Comparison of ENCODE assay signal across 8 cellular contexts in genomic region chr12:92145481-92145730, GRCh38. TPM values are rescaled to one million over a fixed set of nuclear protein-coding genes. Genes with fewer than 3 reads are reported as not detected.
A peak's percentile ranks its signal among the peaks of the same experiment; 100 is the strongest.
DNase-seq lines count a peak whose midpoint lies in the region; ATAC-seq and TF ChIP-seq lines count a peak whose summit lies in the region.

No MANE protein-coding gene starts in this region.

- H3K27me3 Mint-ChIP-seq in memory B cell = no peaks in the 10 kb centered on the region
- H3K27me3 Mint-ChIP-seq in type B pancreatic cell = no peaks in the 10 kb centered on the region

- H3K4me3 ChIP-seq in HUES6 (ENCODE audit: low read depth, low read length) = peak overlapping the region; percentile 88
- peak overlapping the region; percentile 66 to 100 (median 95) for H3K4me3 ChIP-seq in breast epithelium

- H3K36me3 ChIP-seq in HUES6 (ENCODE audit: control insufficient read depth, insufficient read depth, low read length) = peaks cover 24% of the 10 kb centered on the region
- H3K36me3 ChIP-seq in breast epithelium = no peaks in the 10 kb centered on the region

- peak overlapping the region; percentile 100 for H3K4me3 Mint-ChIP-seq in memory B cell
- peak overlapping the region; percentile 97 for H3K4me3 Mint-ChIP-seq in type B pancreatic cell

- no peaks in the 10 kb centered on the region for H3K9me3 Mint-ChIP-seq in memory B cell
- no peaks in the 10 kb centered on the region for H3K9me3 Mint-ChIP-seq in type B pancreatic cell

- H3K27ac Mint-ChIP-seq in memory B cell (peak overlapping the region; percentile 100), type B pancreatic cell (peak overlapping the region; percentile 97)

- H3K27me3 ChIP-seq in HUES6 (ENCODE audit: control insufficient read depth, insufficient read depth, low read length) = no peaks in the 10 kb centered on the region
- no peaks in the 10 kb centered on the region for H3K27me3 ChIP-seq in breast epithelium

- intact Hi-C loops in breast epithelium (cut with DNase I; ENCODE audit: low total_unique reads) = no loop called here

- TF ChIP-seq POLR2A in breast epithelium (IDR thresholded peaks at IDR 0.05) = no peak

- peak; percentile 0 for ATAC-seq in GM21367 (IDR thresholded peaks at IDR 0.05; ENCODE audit: unreplicated experiment)
- no peak for ATAC-seq in memory B cell (ENCODE audit: low read depth)

- H3K4me1 Mint-ChIP-seq in memory B cell = peaks cover 25% of the 10 kb centered on the region
- peaks cover 24% of the 10 kb centered on the region for H3K4me1 Mint-ChIP-seq in type B pancreatic cell (ENCODE audit: unreplicated experiment)

- H3K27ac ChIP-seq in HUES6 (ENCODE audit: low read depth, low read length) (peak overlapping the region; percentile 86), breast epithelium (peak overlapping the region; percentile 96 to 99)

- H3K4me1 ChIP-seq in HUES6 (ENCODE audit: control insufficient read depth, insufficient read depth, low read length) = peaks cover 24% of the 10 kb centered on the region
- H3K4me1 ChIP-seq in breast epithelium = no peaks in the 10 kb centered on the region

- no peak for TF ChIP-seq CTCF in breast epithelium (IDR thresholded peaks at IDR 0.05)
- TF ChIP-seq CTCF in type B pancreatic cell (conservative IDR thresholded peaks at IDR 0.05) = no peak

- H3K9me3 ChIP-seq in HUES6 (ENCODE audit: control insufficient read depth, insufficient read depth, low read depth, low read length) = no peaks in the 10 kb centered on the region
- no peaks in the 10 kb centered on the region for H3K9me3 ChIP-seq in breast epithelium

- H3K36me3 Mint-ChIP-seq in memory B cell (peaks cover 43% of the 10 kb centered on the region), type B pancreatic cell (peaks cover 40% of the 10 kb centered on the region)

- H3K9ac ChIP-seq in HUES6 (ENCODE audit: low read length) = peak overlapping the region; percentile 94

- DNase-seq in breast epithelium (ENCODE audit: low spot score in 2 of 2) = no peak
- no peak for DNase-seq in memory B cell (ENCODE audit: low spot score in 2 of 2)
- DNase-seq in type B pancreatic cell (ENCODE audit: extremely low spot score, unreplicated experiment) = peak; percentile 73
- DNase-seq in ecto neural progenitor cell (ENCODE audit: low spot score) = no peak
- no peak for DNase-seq in NOMO-1 treated with DMSO at 0.1 percent for 48 hours (lab: John Stamatoyannopoulos, UW; ENCODE audit: unreplicated experiment)
- DNase-seq in kidney tubule cell (ENCODE audit: low spot score) = no peak

RNA-seq across cellular contexts. Expression of gene BTG1, which starts 0.2 kb away (rescaled TPM):
- 100 to 1,000 TPM in 1 of 3 donors, 10 to 100 TPM in 2; 83.9 to 106 (median 96.3) TPM for total RNA-seq in breast epithelium
- total RNA-seq in type B pancreatic cell (ENCODE audit: low replicate concordance) = 111 and 116 TPM in 2 replicates
